Comparison of ENCODE assay signal across 12 cellular contexts in genomic region chr4:155854597-155855226, GRCh38. TPM values are rescaled to one million over a fixed set of nuclear protein-coding genes. Genes with fewer than 3 reads are reported as not detected.
A peak's percentile ranks its signal among the peaks of the same experiment; 100 is the strongest.
DNase-seq lines count a peak whose midpoint lies in the region; ATAC-seq, FAIRE-seq and TF ChIP-seq lines count a peak whose summit lies in the region.
"Had no signal": no experiment of that assay in that cellular context is flagged by ENCODE, and none has a peak within 500 bp of the region (broad histone marks: within the 10 kb centered on the region; RNA-seq: fewer than 3 reads in every experiment).

No MANE protein-coding gene starts in this region.

- no peaks in the 10 kb centered on the region for H3K9me3 ChIP-seq in adipocyte (ENCODE audit: control insufficient read depth, low read length)
- no peaks in the 10 kb centered on the region for H3K9me3 ChIP-seq in mesenchymal stem cell (ENCODE audit: control insufficient read depth, low read length)
- H3K9me3 ChIP-seq: Caco-2 had no signal

- ATAC-seq in HG02571 (IDR thresholded peaks at IDR 0.05; ENCODE audit: unreplicated experiment) (no peak), GM21717 (IDR thresholded peaks at IDR 0.05; ENCODE audit: unreplicated experiment) (no peak)
- ATAC-seq: stimulated activated naive CD8-positive, alpha-beta T cell treated with anti-CD3 and anti-CD28 coated beads, Interleukin-15, Interleukin-2, amounts not matched to agents 100 U/mL and 50 U/mL, for 24 hours had no signal

- H3K36me3 ChIP-seq in KMS-11 (ENCODE audit: insufficient read depth) = no peaks in the 10 kb centered on the region
- H3K36me3 ChIP-seq in adipocyte (ENCODE audit: control insufficient read depth, insufficient read depth, low read length, severe bottlenecking) = no peaks in the 10 kb centered on the region
- H3K36me3 ChIP-seq in mesenchymal stem cell (ENCODE audit: control insufficient read depth in 1 of 2, insufficient read depth in 2 of 2, low read depth in 1 of 2, low read length in 2 of 2) = no peaks in the 10 kb centered on the region

- peak overlapping the region in 1 of 2 experiments; percentile 78 for H3K18ac ChIP-seq in mesenchymal stem cell (ENCODE audit: low read depth in 1 of 2, low read length in 2 of 2)

- H3K4me1 ChIP-seq in KMS-11 (ENCODE audit: low read depth, poor library complexity, severe bottlenecking) (peaks cover 18% of the 10 kb centered on the region), adipocyte (ENCODE audit: control insufficient read depth, insufficient read depth, low read length) (no peaks in the 10 kb centered on the region), mesenchymal stem cell (ENCODE audit: control insufficient read depth, insufficient read depth, low read depth, low read length) (no peaks in the 10 kb centered on the region)

- peak overlapping the region; percentile 63 for H3K27ac ChIP-seq in KMS-11
- H3K27ac ChIP-seq in mesenchymal stem cell (ENCODE audit: low read length, poor library complexity, severe bottlenecking) = no peak overlapping the region

- H4K91ac ChIP-seq in mesenchymal stem cell (ENCODE audit: low read length) = no peak overlapping the region

- H2BK5ac ChIP-seq in mesenchymal stem cell (ENCODE audit: low read depth, low read length, poor library complexity, severe bottlenecking) = no peak overlapping the region

- no peak overlapping the region for H3K14ac ChIP-seq in mesenchymal stem cell (ENCODE audit: low read length in 2 of 2)

- H2BK120ac ChIP-seq in mesenchymal stem cell (ENCODE audit: low read depth, low read length) = no peak overlapping the region

- H2AFZ ChIP-seq in KMS-11 (ENCODE audit: low read depth) = peak overlapping the region; percentile 70
- peak overlapping the region; percentile 77 for H2AFZ ChIP-seq in mesenchymal stem cell (ENCODE audit: low read depth, low read length)

- peak overlapping the region; percentile 40 for H4K8ac ChIP-seq in mesenchymal stem cell (ENCODE audit: low read length)

- FAIRE-seq in GM12892 (lab: Jason Lieb, UNC) = no peak

- DNase-seq in Daoy (ENCODE audit: low read depth) = peak; percentile 59
- peak; percentile 74 for DNase-seq in adipocyte (ENCODE audit: low read depth)
- DNase-seq in mesenchymal stem cell = peak; percentile 65
- no peak for DNase-seq in GM12892 (ENCODE audit: insufficient read length)
- DNase-seq in GDM1 (lab: John Stamatoyannopoulos, UW) = no peak
- DNase-seq: activated effector memory CD4-positive, alpha-beta T cell treated with anti-CD3 and anti-CD28 coated beads, Interleukin-2, amount 50 U/mL, for 16 hours; Caco-2; effector CD8-positive, alpha-beta T cell; stimulated activated naive CD8-positive, alpha-beta T cell treated with anti-CD3 and anti-CD28 coated beads, Interleukin-15, Interleukin-2, amounts not matched to agents 100 U/mL and 50 U/mL, for 24 hours had no signal

- H3K9ac ChIP-seq in KMS-11 (peak overlapping the region; percentile 65), adipocyte (ENCODE audit: low read length) (no peak overlapping the region), mesenchymal stem cell (ENCODE audit: low read length) (peak overlapping the region; percentile 39)

- no peak overlapping the region for H2AK5ac ChIP-seq in mesenchymal stem cell (ENCODE audit: low read length, severe bottlenecking)

- H2BK15ac ChIP-seq in mesenchymal stem cell (ENCODE audit: low read depth, poor library complexity, severe bottlenecking) = peak overlapping the region; percentile 12

- H3K23ac ChIP-seq in mesenchymal stem cell (ENCODE audit: low read length in 2 of 2) = no peak overlapping the region

- H3K4me2 ChIP-seq in KMS-11 = peak overlapping the region; percentile 55
- H3K4me2 ChIP-seq in mesenchymal stem cell (ENCODE audit: low read length, poor library complexity, severe bottlenecking) = no peak overlapping the region

- H3K79me1 ChIP-seq in mesenchymal stem cell (replicated peaks; ENCODE audit: low read length, poor library complexity, severe bottlenecking) = no peaks in the 10 kb centered on the region

- H3K4me3 ChIP-seq in KMS-11 (IDR thresholded peaks at IDR 0.05; ENCODE audit: insufficient read depth, low read depth, low read length) (no peak overlapping the region), adipocyte (ENCODE audit: low read length) (no peak overlapping the region), mesenchymal stem cell (ENCODE audit: insufficient read depth in 1 of 2, low read depth in 1 of 2, low read length in 2 of 2) (no peak overlapping the region)

- no peaks in the 10 kb centered on the region for H3K79me2 ChIP-seq in KMS-11 (ENCODE audit: insufficient read depth, low read depth)

- H3K4ac ChIP-seq in mesenchymal stem cell (ENCODE audit: low read depth in 1 of 2, low read length in 2 of 2) = no peak overlapping the region

- H4K20me1 ChIP-seq in KMS-11 (ENCODE audit: insufficient read depth) = no peaks in the 10 kb centered on the region

- no peak for TF ChIP-seq POLR2A in GM12892 (IDR thresholded peaks at IDR 0.05; ENCODE audit: low read depth, low read length)

- peak overlapping the region in 1 of 2 experiments; percentile 52 for H2BK12ac ChIP-seq in mesenchymal stem cell (ENCODE audit: low read length in 2 of 2)

- TF ChIP-seq CTCF in KMS-11 (conservative IDR thresholded peaks at IDR 0.05; ENCODE audit: low read depth, low read length) = no peak

- H3K27me3 ChIP-seq in KMS-11 (ENCODE audit: insufficient read depth, low read depth) (no peaks in the 10 kb centered on the region), adipocyte (replicated peaks; ENCODE audit: control insufficient read depth, insufficient read depth, low read length) (no peaks in the 10 kb centered on the region), mesenchymal stem cell (ENCODE audit: control insufficient read depth in 1 of 2, insufficient read depth in 1 of 2, low read length in 2 of 2) (no peaks in the 10 kb centered on the region)

- 76% methylated on average over 5 of the region's 6 CpGs for WGBS in mesenchymal stem cell

RNA-seq across cellular contexts. Expression of gene ASIC5, which starts 11.4 kb away (rescaled TPM):
- total RNA-seq in Daoy (2014; rRNA removed; shearing (Covaris generic)) = not detected in 2 replicates
- not detected for polyA plus RNA-seq in mesenchymal stem cell (2013, experiment 1 of 2)
- not detected for polyA plus RNA-seq in mesenchymal stem cell (2013, experiment 2 of 2)
- polyA plus RNA-seq in GM12892 (2012; ENCODE audit: missing spikeins) = not detected
- total RNA-seq: Caco-2 had no signal

RNA-seq across cellular contexts. Expression of gene TDO2, which starts 48.8 kb away (rescaled TPM):
- 0.80 and 2.4 TPM in 2 replicates for total RNA-seq in Daoy (2014; rRNA removed; shearing (Covaris generic))
- 4.9 TPM for polyA plus RNA-seq in mesenchymal stem cell (2013, experiment 1 of 2)
- 5.3 TPM for polyA plus RNA-seq in mesenchymal stem cell (2013, experiment 2 of 2)
- polyA plus RNA-seq in GM12892 (2012; ENCODE audit: missing spikeins) = not detected

Comparison
In these comparisons a context has a peak if more than half of its experiments do, and no peak if none do; other contexts are left out.
1. DNase-seq: peak in Daoy (single experiment), adipocyte (single experiment) and mesenchymal stem cell (single experiment); none in GM12892 (single experiment) and GDM1 (single experiment).